ENCODE assay signal across 1 cellular context in genomic region chr3:13332158-13332557, GRCh38.
A peak's percentile ranks its signal among the peaks of the same experiment; 100 is the strongest.
TF ChIP-seq lines count a peak whose summit lies in the region.

No MANE protein-coding gene starts in this region.

TF ChIP-seq in GM12878, 131 proteins besides CTCF, POLR2A, EP300 and RAD21 (continued from another document and continues in another):
- TF ChIP-seq PAX8 (IDR thresholded peaks at IDR 0.05), result no peak
- TF ChIP-seq NFXL1 (IDR thresholded peaks at IDR 0.05; ENCODE audit: borderline replicate concordance), result no peak
- no peak for TF ChIP-seq CREB1 (IDR thresholded peaks at IDR 0.05; ENCODE audit: low read depth)
- TF ChIP-seq ZSCAN29 (IDR thresholded peaks at IDR 0.05), result no peak
- TF ChIP-seq NFIC (IDR thresholded peaks at IDR 0.05; ENCODE audit: low read depth, low read length), result peak; percentile 27; the same call in 1 of the 2 replicates
- TF ChIP-seq IRF3 (IDR thresholded peaks at IDR 0.05), result no peak
- TF ChIP-seq FOXM1 (IDR thresholded peaks at IDR 0.05; ENCODE audit: low read depth, low read length), result peak; percentile 76
- no peak for TF ChIP-seq ZNF207 (IDR thresholded peaks at IDR 0.05; ENCODE audit: borderline replicate concordance)
- no peak for TF ChIP-seq SRF (IDR thresholded peaks at IDR 0.05; ENCODE audit: low read depth in 2 of 2, low read length in 2 of 2)
- no peak for TF ChIP-seq SIX5 (IDR thresholded peaks at IDR 0.05; ENCODE audit: low read depth, low read length, severe bottlenecking)
- no peak for TF ChIP-seq SREBF1 (IDR thresholded peaks at IDR 0.05; ENCODE audit: low read length)
- no peak for TF ChIP-seq SIN3A (IDR thresholded peaks at IDR 0.05; ENCODE audit: low read depth, low read length)
- no peak for TF ChIP-seq EZH2 (IDR thresholded peaks at IDR 0.05; ENCODE audit: borderline replicate concordance, control insufficient read depth, low read depth, low read length)
- TF ChIP-seq NBN (IDR thresholded peaks at IDR 0.05), result peak; percentile 91; the same call in 1 of the 2 replicates
- no peak for TF ChIP-seq USF1 (IDR thresholded peaks at IDR 0.05; ENCODE audit: borderline replicate concordance, extremely low read length, insufficient read depth, low read depth, low read length)
- peak; percentile 98 for TF ChIP-seq ZNF687 (IDR thresholded peaks at IDR 0.05)
- no peak for TF ChIP-seq SREBF2 (IDR thresholded peaks at IDR 0.05; ENCODE audit: low read length)
- TF ChIP-seq ZNF24 (IDR thresholded peaks at IDR 0.05), result no peak
- TF ChIP-seq FOS (IDR thresholded peaks at IDR 0.05; ENCODE audit: borderline replicate concordance, extremely low read depth, insufficient read length), result no peak
- TF ChIP-seq ASH2L (IDR thresholded peaks at IDR 0.05; ENCODE audit: borderline replicate concordance, low read depth), result peak; percentile 48; the same call in 1 of the 2 replicates
- TF ChIP-seq MXI1 (IDR thresholded peaks at IDR 0.05; ENCODE audit: low read depth, low read length), result peak; percentile 83
- TF ChIP-seq CHD4 (IDR thresholded peaks at IDR 0.05), result no peak
- no peak for TF ChIP-seq WRNIP1 (IDR thresholded peaks at IDR 0.05; ENCODE audit: borderline replicate concordance, low read depth, low read length)
- no peak for TF ChIP-seq PAX5 (IDR thresholded peaks at IDR 0.05; ENCODE audit: borderline replicate concordance, low read depth, low read length)
- no peak for TF ChIP-seq GABPA (IDR thresholded peaks at IDR 0.05; ENCODE audit: low read depth)
- TF ChIP-seq BCLAF1 (IDR thresholded peaks at IDR 0.05), result no peak
- peak; percentile 84 for TF ChIP-seq IKZF1 (conservative IDR thresholded peaks at IDR 0.05)
- no peak for TF ChIP-seq E2F8 (IDR thresholded peaks at IDR 0.05; ENCODE audit: low read depth, partially characterized antibody)
- TF ChIP-seq ZBED1 (IDR thresholded peaks at IDR 0.05; ENCODE audit: borderline replicate concordance), result no peak; the same call in 1 of the 2 replicates
- TF ChIP-seq ZNF592 (IDR thresholded peaks at IDR 0.05), result peak; percentile 50; the same call in 1 of the 2 replicates
- TF ChIP-seq BACH1 (IDR thresholded peaks at IDR 0.05; ENCODE audit: borderline replicate concordance), result peak; percentile 55; the same call in 1 of the 2 replicates
- TF ChIP-seq BRCA1 (IDR thresholded peaks at IDR 0.05; ENCODE audit: low read depth, low read length), result no peak
- TF ChIP-seq RUNX3 (IDR thresholded peaks at IDR 0.05; ENCODE audit: low read length), result peak; percentile 30
- no peak for TF ChIP-seq CEBPZ (IDR thresholded peaks at IDR 0.05; ENCODE audit: low read depth, low read length)
- TF ChIP-seq DPF2 (IDR thresholded peaks at IDR 0.05), result peak; percentile 86
- TF ChIP-seq BCL11A (IDR thresholded peaks at IDR 0.05; ENCODE audit: low read depth, low read length), result 0 out of 2 replicates have a peak, but pooled peaks have one; percentile 32
- no peak for TF ChIP-seq JUND (IDR thresholded peaks at IDR 0.05; ENCODE audit: low read depth, low read length)
- peak; percentile 80 to 86 for TF ChIP-seq BHLHE40 (IDR thresholded peaks at IDR 0.05; ENCODE audit: borderline replicate concordance in 1 of 2, low read depth in 2 of 2, low read length in 1 of 2)
- no peak for TF ChIP-seq POLR2AphosphoS2 (IDR thresholded peaks at IDR 0.05; ENCODE audit: low read depth, low read length)
- no peak for TF ChIP-seq MAX (IDR thresholded peaks at IDR 0.05; ENCODE audit: low read depth, low read length)
- no peak for TF ChIP-seq RELA (IDR thresholded peaks at IDR 0.05; ENCODE audit: borderline replicate concordance, partially characterized antibody)
- TF ChIP-seq EED (IDR thresholded peaks at IDR 0.05; ENCODE audit: low read depth), result peak; percentile 13; the same call in 1 of the 2 replicates
- TF ChIP-seq IKZF2 (IDR thresholded peaks at IDR 0.05), result peak; percentile 65 to 78; a peak in 3 of 4 replicates
- no peak for TF ChIP-seq MYB (IDR thresholded peaks at IDR 0.05; ENCODE audit: borderline replicate concordance, low read depth, low read length)
- TF ChIP-seq KAT2A (conservative IDR thresholded peaks at IDR 0.05; ENCODE audit: control insufficient read depth, low read depth, low read length), result no peak
- no peak for TF ChIP-seq HDGF (IDR thresholded peaks at IDR 0.05)
- TF ChIP-seq CHD2 (IDR thresholded peaks at IDR 0.05; ENCODE audit: borderline replicate concordance, low read depth, low read length), result peak; percentile 68; the same call in 1 of the 2 replicates
